In genomic region chrX:9466115-9466495, GRCh38 we compare ENCODE assay signal across 8 cellular contexts. TPM values are rescaled to one million over a fixed set of nuclear protein-coding genes. Genes with fewer than 3 reads are reported as not detected.
A peak's percentile ranks its signal among the peaks of the same experiment; 100 is the strongest.
DNase-seq lines count a peak whose midpoint lies in the region; ATAC-seq, FAIRE-seq and TF ChIP-seq lines count a peak whose summit lies in the region.

No MANE protein-coding gene starts in this region.

- H3K56ac ChIP-seq in H1 (replicated peaks; ENCODE audit: insufficient read length, low read depth, low read length): no peak overlapping the region

- H3K18ac ChIP-seq in H1 (ENCODE audit: extremely low read depth, low read length): no peak overlapping the region; the same call in 1 of the 2 replicates

- H3K9ac ChIP-seq in GM23248 (peak overlapping the region; percentile 79), H1 (replicated peaks in 1 of 4; ENCODE audit: extremely low read depth in 1 of 4, low read depth in 3 of 4, low read length in 3 of 4) (peak overlapping the region in 2 of 4 experiments; percentile 40 to 62; a peak in 3 of 7 replicates)

- no peaks in the 10 kb centered on the region; the same call in 1 of the 2 replicates for H3K36me3 ChIP-seq in BE2C
- no peaks in the 10 kb centered on the region for H3K36me3 ChIP-seq in GM23248 (ENCODE audit: low read depth)
- H3K36me3 ChIP-seq in H1 (ENCODE audit: control insufficient read depth in 2 of 4, insufficient read depth in 4 of 4, low read length in 3 of 4): peaks cover 0 to 3% (median 0%) of the 10 kb centered on the region in 4 experiments; a peak in 1 of 8 replicates
- H3K36me3 ChIP-seq in thyroid gland: no peaks in the 10 kb centered on the region

- H3K9me2 ChIP-seq in GM23248 (ENCODE audit: insufficient read depth): no peaks in the 10 kb centered on the region

- H4K91ac ChIP-seq in H1 (replicated peaks; ENCODE audit: insufficient read length, low read length): peak overlapping the region; percentile 40

- 1 to 2% methylated on average over 16 of the region's 31 CpGs for WGBS in GM23248 (ENCODE audit: low coverage in 1 of 2, low lambda C conversion rate in 2 of 2, missing lambda C conversion rate in 2 of 2), 2 experiments
- WGBS in H1 (ENCODE audit: extremely low coverage in 1 of 2, insufficient coverage in 1 of 2, insufficient read length in 1 of 2, insufficient replicate concordance in 2 of 2, low coverage in 1 of 2, low lambda C conversion rate in 2 of 2, missing lambda C conversion rate in 1 of 2), 2 experiments: no CpG with 5 or more reads among the region's 31 CpGs
- whole genome bisulfite sequencing in thyroid gland, 2 donors: 4% methylated on average over 16 of the region's 31 CpGs; no CpG with 5 or more reads in 1 of the 2 donors

- no peak overlapping the region for H2BK5ac ChIP-seq in H1 (ENCODE audit: low read depth, low read length)

- H3K4me3 ChIP-seq in BE2C (ENCODE audit: low read depth, low read length) (peak overlapping the region; percentile 72), GM23248 (peak overlapping the region; percentile 79), H1 (ENCODE audit: extremely low read depth in 1 of 4, insufficient read depth in 2 of 4, low read depth in 3 of 4, low read length in 4 of 4) (peak overlapping the region; percentile 52 to 73 (median 64)), mononuclear cell (ENCODE audit: low read length) (peak overlapping the region; percentile 60), thyroid gland (replicated peaks in 1 of 3) (peak overlapping the region in 2 of 3 donors; percentile 39 to 41)

- H3K4me1 ChIP-seq in BE2C: 0 out of 2 replicates have a peak, but pooled peaks cover 4% of the 10 kb centered on the region
- H3K4me1 ChIP-seq in GM23248 (ENCODE audit: insufficient read depth): no peaks in the 10 kb centered on the region
- H3K4me1 ChIP-seq in H1 (replicated peaks in 1 of 4; ENCODE audit: control insufficient read depth in 3 of 4, insufficient read depth in 4 of 4, low read length in 3 of 4): peaks cover 0 to 10% (median 3%) of the 10 kb centered on the region in 4 experiments; a peak in 2 of 7 replicates
- peaks cover 45% of the 10 kb centered on the region for H3K4me1 ChIP-seq in mononuclear cell (ENCODE audit: insufficient read depth, low read length)
- H3K4me1 ChIP-seq in thyroid gland: peaks cover 13 to 18% of the 10 kb centered on the region in 2 donors

- H4K5ac ChIP-seq in H1 (ENCODE audit: insufficient read length, low read depth, low read length): no peak overlapping the region

- DNase-seq in BE2C: peak; percentile 58
- DNase-seq in GM23248: peak; percentile 43
- peak in 1 of 2 experiments; percentile 44 for DNase-seq in H1 (ENCODE audit: low read depth in 1 of 2, low spot score in 2 of 2)
- peak; percentile 44 to 60 for DNase-seq in thyroid gland
- no peak for DNase-seq in NCI-H1436 (lab: John Stamatoyannopoulos, UW)

- H2AFZ ChIP-seq in GM23248 (no peak overlapping the region), H1 (ENCODE audit: low read length) (no peak overlapping the region)

- POLR2A ChIA-PET in H1 (lab: Charles Lee; ENCODE audit: partially characterized antibody): no interaction called here

- TF ChIP-seq CTCF in BE2C (IDR thresholded peaks at IDR 0.05; ENCODE audit: low read depth, low read length) (no peak), H1 (IDR thresholded peaks at IDR 0.05; ENCODE audit: control extremely low read depth in 1 of 3, insufficient read depth in 1 of 3, low read depth in 1 of 3, low read length in 3 of 3) (no peak), thyroid gland (IDR thresholded peaks at IDR 0.05) (no peak)

- no peak overlapping the region for H3K4ac ChIP-seq in H1 (replicated peaks; ENCODE audit: insufficient read length, low read depth, low read length)

- no peak for TF ChIP-seq EP300 in H1 (IDR thresholded peaks at IDR 0.05; ENCODE audit: borderline replicate concordance in 1 of 2, low read depth in 2 of 2, low read length in 2 of 2)

- TF ChIP-seq POLR2A in H1 (IDR thresholded peaks at IDR 0.05; ENCODE audit: control extremely low read depth in 1 of 2, low read depth in 2 of 2, low read length in 2 of 2) (no peak), thyroid gland (IDR thresholded peaks at IDR 0.05) (peak in 1 of 2 donors; percentile 7)

- H3F3A ChIP-seq in GM23248 (ENCODE audit: insufficient read depth): peaks cover 12% of the 10 kb centered on the region

- CTCF ChIA-PET in H1 (lab: Charles Lee; ENCODE audit: partially characterized antibody): no interaction called here

- in situ Hi-C loops in GM23248 (cut with MboI): loop anchor here (25.0 kb wide), 1 partner anchor 504 kb away; no protein-coding TSS in a partner anchor

- no peak overlapping the region for H3K23ac ChIP-seq in H1 (ENCODE audit: insufficient read length)

- no peaks in the 10 kb centered on the region for H4K20me1 ChIP-seq in GM23248 (ENCODE audit: insufficient read depth)
- peaks cover 0 to 2% of the 10 kb centered on the region in 2 experiments for H4K20me1 ChIP-seq in H1 (replicated peaks in 1 of 2; ENCODE audit: control insufficient read depth in 1 of 2, insufficient read depth in 2 of 2, low read length in 2 of 2)

- no peak for TF ChIP-seq RAD21 in H1 (IDR thresholded peaks at IDR 0.05 in 1 of 2, conservative IDR thresholded peaks at IDR 0.05 in 1 of 2; ENCODE audit: low read depth in 2 of 2, low read length in 2 of 2)

- no peak overlapping the region for H2BK20ac ChIP-seq in H1 (ENCODE audit: low read length)

- peaks cover 10% of the 10 kb centered on the region; the same call in 1 of the 2 replicates for H3K23me2 ChIP-seq in H1 (ENCODE audit: low read depth, low read length)

- FAIRE-seq in H1 (lab: Jason Lieb, UNC): no peak

- H3K9me3 ChIP-seq in BE2C: no peaks in the 10 kb centered on the region
- H3K9me3 ChIP-seq in GM23248 (ENCODE audit: low read depth): no peaks in the 10 kb centered on the region
- H3K9me3 ChIP-seq in H1 (ENCODE audit: insufficient read depth in 2 of 2, low read depth in 1 of 2, low read length in 1 of 2): no peaks in the 10 kb centered on the region
- H3K9me3 ChIP-seq in mononuclear cell (ENCODE audit: low read depth, low read length): no peaks in the 10 kb centered on the region
- no peaks in the 10 kb centered on the region for H3K9me3 ChIP-seq in thyroid gland

- peaks cover 49% of the 10 kb centered on the region for H3K79me2 ChIP-seq in GM23248 (ENCODE audit: insufficient read depth)
- peaks cover 0 to 45% of the 10 kb centered on the region in 2 experiments; a peak in 2 of 4 replicates for H3K79me2 ChIP-seq in H1 (ENCODE audit: control insufficient read depth in 1 of 2, insufficient read depth in 2 of 2, low read length in 2 of 2)

- ATAC-seq in SK-N-SH treated with all-trans-retinoic acid at 6 μM for 48 hours (peak; percentile 18), GM19023 (IDR thresholded peaks at IDR 0.05; ENCODE audit: unreplicated experiment) (no peak)

- no peak overlapping the region for H3K14ac ChIP-seq in H1 (ENCODE audit: insufficient read length)

- peak overlapping the region; percentile 51 for H4K8ac ChIP-seq in H1 (ENCODE audit: extremely low read depth, insufficient read depth, low read length)

- no peaks in the 10 kb centered on the region for H3K79me1 ChIP-seq in H1 (ENCODE audit: low read depth, low read length)

- intact Hi-C loops in thyroid gland (cut with DNase I): no loop called here

- no peak overlapping the region for H2AK5ac ChIP-seq in H1 (ENCODE audit: low read depth, low read length)

- no peak overlapping the region for H2BK120ac ChIP-seq in H1 (replicated peaks; ENCODE audit: low read depth, low read length)

- no peak overlapping the region for H2BK15ac ChIP-seq in H1 (ENCODE audit: low read length)

- no peak overlapping the region for H3K27ac ChIP-seq in GM23248
- no peak overlapping the region for H3K27ac ChIP-seq in H1 (ENCODE audit: low read depth, low read length)
- peak overlapping the region; percentile 63 to 74 (median 67) for H3K27ac ChIP-seq in thyroid gland

- peak overlapping the region; percentile 65 for H3K4me2 ChIP-seq in GM23248 (ENCODE audit: unreplicated experiment)
- peak overlapping the region; percentile 67 to 90 for H3K4me2 ChIP-seq in H1 (ENCODE audit: insufficient read depth in 1 of 2, low read depth in 2 of 2, low read length in 2 of 2)

- H3K27me3 ChIP-seq in BE2C: no peaks in the 10 kb centered on the region
- no peaks in the 10 kb centered on the region for H3K27me3 ChIP-seq in GM23248 (replicated peaks; ENCODE audit: insufficient read depth)
- H3K27me3 ChIP-seq in H1 (replicated peaks in 1 of 4; ENCODE audit: control insufficient read depth in 3 of 4, extremely low read depth in 1 of 4, insufficient read depth in 3 of 4, low read length in 3 of 4): no peaks in the 10 kb centered on the region
- no peaks in the 10 kb centered on the region for H3K27me3 ChIP-seq in mononuclear cell (ENCODE audit: insufficient read depth, low read length)
- H3K27me3 ChIP-seq in thyroid gland: peaks cover 3% of the 10 kb centered on the region

- H2BK12ac ChIP-seq in H1 (ENCODE audit: low read depth, low read length): no peak overlapping the region

TF ChIP-seq in SK-N-SH treated with all-trans-retinoic acid at 6 μM for 48 hours, 23 proteins besides CTCF, POLR2A, EP300 and RAD21 (continues in another document):
- TF ChIP-seq TOX (CRISPR knock-in tag; IDR thresholded peaks at IDR 0.05; ENCODE audit: borderline replicate concordance): no peak
- no peak for TF ChIP-seq ISL1 (CRISPR knock-in tag; IDR thresholded peaks at IDR 0.05)
- no peak for TF ChIP-seq ZNF565 (CRISPR knock-in tag; conservative IDR thresholded peaks at IDR 0.05; ENCODE audit: low read depth)
- TF ChIP-seq ZNF8 (CRISPR knock-in tag; IDR thresholded peaks at IDR 0.05): no peak
- no peak for TF ChIP-seq ARNTL (CRISPR knock-in tag; IDR thresholded peaks at IDR 0.05; ENCODE audit: borderline replicate concordance, low read depth)

TF ChIP-seq in H1, 55 proteins besides CTCF, POLR2A, EP300 and RAD21 (continues in another document):
- peak; percentile 33 for TF ChIP-seq E2F6 (IDR thresholded peaks at IDR 0.05)

RNA-seq across cellular contexts. Expression of gene TBL1X, which starts 1.2 kb away (rescaled TPM):
- 14.1 TPM for polyA plus RNA-seq in BE2C (2012; ENCODE audit: insufficient read depth, insufficient read length, low read depth)
- total RNA-seq in GM23248 (2014; rRNA removed; shearing (Covaris generic)): 26.4 and 26.8 TPM in 2 replicates
- 8.2 and 9.5 TPM in 2 replicates for polyA plus RNA-seq in GM23248 (2016; fragmentation: Nextera tagmentation; extraction: Ambion mirVana)
- total RNA-seq in H1 (2021; fragmentation: NEBNext Ultra II Directional; extraction: Animal tissue kit (Norgen Biotek cat#: 25700)): 25.6 TPM in 2 replicates
- polyA plus RNA-seq in H1 (2011; rRNA removed): 13.3 and 18.3 TPM in 2 replicates
- polyA plus RNA-seq in H1 (2011; cell fraction: cytosol; rRNA removed): 19.2 TPM
- 23.7 TPM for polyA plus RNA-seq in H1 (2011; cell fraction: nucleus; rRNA removed)
- 20.4 to 26.1 TPM (median 26.0 TPM) in 4 replicates for polyA plus RNA-seq in H1 (2012, experiment 1 of 2)
- 9.0 TPM for polyA plus RNA-seq in H1 (2012, experiment 2 of 2)
- 11.8 TPM for polyA plus RNA-seq in H1 (2013, experiment 1 of 2)
- 12.6 TPM for polyA plus RNA-seq in H1 (2013, experiment 2 of 2)
- polyA minus RNA-seq in H1 (2011; rRNA and poly(A)+ RNA removed): 51.5 and 60.3 TPM in 2 replicates
- polyA minus RNA-seq in H1 (2011; cell fraction: cytosol; rRNA and poly(A)+ RNA removed): 21.2 TPM
- 45.6 TPM for polyA minus RNA-seq in H1 (2011; cell fraction: nucleus; rRNA and poly(A)+ RNA removed)
- total RNA-seq in mononuclear cell: 21.0 TPM
- total RNA-seq in thyroid gland: 10 to 100 TPM; 32.9 to 42.9 (median 33.4) TPM

Comparison
In these comparisons a context has a peak if more than half of its experiments do, and no peak if none do; other contexts are left out.
1. H3K27ac ChIP-seq: peak in thyroid gland (3 of 3); none in GM23248 (single experiment) and H1 (single experiment).
2. Peak in every context shown above with its lines, with median percentiles within 50 percentile points of each other: H3K4me3 ChIP-seq.